1 cellular context compared by ENCODE assay signal in genomic region chr2:8103085-8103708, GRCh38.
TF ChIP-seq lines count a peak whose summit lies in the region.

No MANE protein-coding gene starts in this region.

TF ChIP-seq in HepG2, 621 proteins besides CTCF, POLR2A, EP300 and RAD21 (continued from another document and continues in another):
- TF ChIP-seq SKIL (CRISPR knock-in tag; IDR thresholded peaks at IDR 0.05; ENCODE audit: borderline replicate concordance) = peak; percentile 80; the same call in 1 of the 2 replicates
- no peak for TF ChIP-seq ZNF276 (CRISPR knock-in tag; IDR thresholded peaks at IDR 0.05; ENCODE audit: low read depth)
- no peak for TF ChIP-seq RFX1 (IDR thresholded peaks at IDR 0.05)
- no peak for TF ChIP-seq UBTF (CRISPR knock-in tag; IDR thresholded peaks at IDR 0.05)
- peak; percentile 98 for TF ChIP-seq JUND (CRISPR knock-in tag; IDR thresholded peaks at IDR 0.05)
- TF ChIP-seq ZNF597 (CRISPR knock-in tag; IDR thresholded peaks at IDR 0.05) = no peak
- no peak for TF ChIP-seq NONO (IDR thresholded peaks at IDR 0.05)
- 0 out of 2 replicates have a peak, but pooled peaks have one; percentile 44 for TF ChIP-seq NONO (CRISPR knock-in tag; conservative IDR thresholded peaks at IDR 0.05)
- TF ChIP-seq SSRP1 (CRISPR knock-in tag; IDR thresholded peaks at IDR 0.05) = 0 out of 2 replicates have a peak, but pooled peaks have one; percentile 33
- no peak for TF ChIP-seq ATAD3A (CRISPR knock-in tag; IDR thresholded peaks at IDR 0.05)
- 0 out of 2 replicates have a peak, but pooled peaks have one; percentile 18 for TF ChIP-seq POGK (CRISPR knock-in tag; conservative IDR thresholded peaks at IDR 0.05)
- peak; percentile 77 for TF ChIP-seq FOXA1 (IDR thresholded peaks at IDR 0.05)
- TF ChIP-seq FOXA1 (CRISPR knock-in tag; IDR thresholded peaks at IDR 0.05) = peak; percentile 95
- peak; percentile 88 for TF ChIP-seq ZNF280D (CRISPR knock-in tag; IDR thresholded peaks at IDR 0.05)
- peak; percentile 79; the same call in 1 of the 2 replicates for TF ChIP-seq GATA4 (IDR thresholded peaks at IDR 0.05; ENCODE audit: borderline replicate concordance, low read depth)
- peak; percentile 86 for TF ChIP-seq HNF4G (IDR thresholded peaks at IDR 0.05; ENCODE audit: borderline replicate concordance, low read depth, low read length)
- peak; percentile 75; the same call in 1 of the 2 replicates for TF ChIP-seq HNF4G (CRISPR knock-in tag; IDR thresholded peaks at IDR 0.05; ENCODE audit: borderline replicate concordance, low read depth)
- no peak for TF ChIP-seq ZNF530 (CRISPR knock-in tag; IDR thresholded peaks at IDR 0.05; ENCODE audit: low read depth)
- peak; percentile 75 for TF ChIP-seq ZNF12 (CRISPR knock-in tag; IDR thresholded peaks at IDR 0.05)
- TF ChIP-seq SOX13 (IDR thresholded peaks at IDR 0.05) = peak; percentile 91
- peak in 1 of 2 experiments; percentile 97; a peak in 2 of 4 replicates for TF ChIP-seq SOX13 (CRISPR knock-in tag; conservative IDR thresholded peaks at IDR 0.05 in 1 of 2, IDR thresholded peaks at IDR 0.05 in 1 of 2)
- TF ChIP-seq STAG1 (CRISPR knock-in tag; IDR thresholded peaks at IDR 0.05) = peak; percentile 48
- TF ChIP-seq ZNF496 (CRISPR knock-in tag; IDR thresholded peaks at IDR 0.05; ENCODE audit: insufficient replicate concordance) = no peak
- peak; percentile 97 for TF ChIP-seq NKX3-1 (CRISPR knock-in tag; IDR thresholded peaks at IDR 0.05)
- TF ChIP-seq U2AF2 (IDR thresholded peaks at IDR 0.05; ENCODE audit: low read depth, low read length) = no peak
- TF ChIP-seq HIVEP1 (CRISPR knock-in tag; IDR thresholded peaks at IDR 0.05) = no peak
- peak in 1 of 2 experiments; percentile 93; a peak in 2 of 4 replicates for TF ChIP-seq KLF16 (CRISPR knock-in tag; IDR thresholded peaks at IDR 0.05)
- no peak for TF ChIP-seq CENPX (CRISPR knock-in tag; IDR thresholded peaks at IDR 0.05)
- TF ChIP-seq ZBTB21 (CRISPR knock-in tag; IDR thresholded peaks at IDR 0.05) = peak; percentile 49; the same call in 1 of the 2 replicates
- TF ChIP-seq ZNF761 (CRISPR knock-in tag; conservative IDR thresholded peaks at IDR 0.05) = no peak
- peak; percentile 86 for TF ChIP-seq THAP11 (CRISPR knock-in tag; IDR thresholded peaks at IDR 0.05)
- TF ChIP-seq SP2 (CRISPR knock-in tag; IDR thresholded peaks at IDR 0.05) = no peak
- peak; percentile 63; the same call in 1 of the 2 replicates for TF ChIP-seq ZNF292 (CRISPR knock-in tag; IDR thresholded peaks at IDR 0.05; ENCODE audit: borderline replicate concordance, low read depth)
- peak; percentile 89; the same call in 1 of the 2 replicates for TF ChIP-seq RELA (CRISPR knock-in tag; IDR thresholded peaks at IDR 0.05)
- TF ChIP-seq THYN1 (CRISPR knock-in tag; IDR thresholded peaks at IDR 0.05; ENCODE audit: borderline replicate concordance, low read depth) = 0 out of 2 replicates have a peak, but pooled peaks have one; percentile 31
- TF ChIP-seq ZFX (CRISPR knock-in tag; IDR thresholded peaks at IDR 0.05; ENCODE audit: low read depth) = no peak
- no peak for TF ChIP-seq ATF6 (CRISPR knock-in tag; conservative IDR thresholded peaks at IDR 0.05)
- TF ChIP-seq MYPOP (CRISPR knock-in tag; IDR thresholded peaks at IDR 0.05) = peak; percentile 89; the same call in 1 of the 2 replicates
- TF ChIP-seq EHMT2 (IDR thresholded peaks at IDR 0.05; ENCODE audit: borderline replicate concordance, low read depth, low read length) = peak; percentile 98; the same call in 1 of the 2 replicates
- peak; percentile 97 for TF ChIP-seq FOXA3 (CRISPR knock-in tag; IDR thresholded peaks at IDR 0.05)
- no peak for TF ChIP-seq EEA1 (CRISPR knock-in tag; IDR thresholded peaks at IDR 0.05; ENCODE audit: borderline replicate concordance)
- TF ChIP-seq ZNF557 (CRISPR knock-in tag; IDR thresholded peaks at IDR 0.05) = peak; percentile 78; the same call in 1 of the 2 replicates
- TF ChIP-seq TSC22D2 (CRISPR knock-in tag; IDR thresholded peaks at IDR 0.05; ENCODE audit: borderline replicate concordance) = no peak
- no peak for TF ChIP-seq XBP1 (CRISPR knock-in tag; IDR thresholded peaks at IDR 0.05)
- TF ChIP-seq ZBTB10 (CRISPR knock-in tag; IDR thresholded peaks at IDR 0.05; ENCODE audit: borderline replicate concordance) = no peak
- TF ChIP-seq SATB2 (CRISPR knock-in tag; IDR thresholded peaks at IDR 0.05) = peak; percentile 99
- TF ChIP-seq ZNF335 (CRISPR knock-in tag; IDR thresholded peaks at IDR 0.05) = peak; percentile 63; the same call in 1 of the 2 replicates
